7 cellular contexts compared by ENCODE assay signal in genomic region chrX:135154688-135155087, GRCh38. TPM values are rescaled to one million over a fixed set of nuclear protein-coding genes. Genes with fewer than 3 reads are reported as not detected.
"Had no signal": no experiment of that assay in that cellular context is flagged by ENCODE, and none has a peak within 500 bp of the region (broad histone marks: within the 10 kb centered on the region; RNA-seq: fewer than 3 reads in every experiment).

No MANE protein-coding gene starts in this region.

RNA-seq across cellular contexts. Expression of gene CT55, which starts 16.5 kb away (rescaled TPM):
- total RNA-seq: GM23248, GM23338, H1, H9, HFFc6 had no signal
- polyA plus RNA-seq: GM23248, GM23338 had no signal

RNA-seq across cellular contexts. Expression of gene ETDB, which starts 34.4 kb away (rescaled TPM):
- total RNA-seq: GM23248, GM23338, H1, H4, H7, H9, HFFc6 had no signal
- polyA plus RNA-seq: GM23248, GM23338, H1 had no signal

RNA-seq across cellular contexts. Expression of gene SMIM10L2B, which starts 56.2 kb away (rescaled TPM):
- total RNA-seq: GM23248 had no signal
